17 cellular contexts compared by ENCODE assay signal in genomic region chr1:91929246-91929645, GRCh38. TPM values are rescaled to one million over a fixed set of nuclear protein-coding genes. Genes with fewer than 3 reads are reported as not detected.
DNase-seq lines count a peak whose midpoint lies in the region; ATAC-seq and TF ChIP-seq lines count a peak whose summit lies in the region.
"Had no signal": no experiment of that assay in that cellular context is flagged by ENCODE, and none has a peak within 500 bp of the region (broad histone marks: within the 10 kb centered on the region; RNA-seq: fewer than 3 reads in every experiment).

No MANE protein-coding gene starts in this region.

- H3K4me3 ChIP-seq in Caco-2 (ENCODE audit: low read depth, low read length) (no peak overlapping the region), SJCRH30 (no peak overlapping the region), right cardiac atrium (ENCODE audit: low read length) (no peak overlapping the region), neuron (ENCODE audit: low read length) (no peak overlapping the region)
- H3K4me3 ChIP-seq: breast epithelium, uterus had no signal

- H3K27ac ChIP-seq in SJCRH30, result no peak overlapping the region
- H3K27ac ChIP-seq in right cardiac atrium (ENCODE audit: low read length), result no peak overlapping the region
- H3K27ac ChIP-seq: breast epithelium, uterus had no signal

- TF ChIP-seq CTCF in Caco-2 (IDR thresholded peaks at IDR 0.05; ENCODE audit: insufficient read depth in 1 of 2, low read depth in 1 of 2, low read length in 1 of 2, severe bottlenecking in 1 of 2, unreplicated experiment in 1 of 2), result no peak

- no peak overlapping the region for H3K4me3 Mint-ChIP-seq in Caco-2 (ENCODE audit: unreplicated experiment)
- H3K4me3 Mint-ChIP-seq: activated CD4-positive, alpha-beta T cell treated with anti-CD3 and anti-CD28 coated beads, Interleukin-2, amount 10 ng/mL, durations not matched to agents 24 days and 14 days; natural killer cell had no signal

- WGBS in right cardiac atrium, result 16% methylated on average over 2 of the region's 2 CpGs

- peak overlapping the region; percentile 25 for H3K27ac Mint-ChIP-seq in Caco-2 (ENCODE audit: unreplicated experiment)
- H3K27ac Mint-ChIP-seq: activated CD4-positive, alpha-beta T cell treated with anti-CD3 and anti-CD28 coated beads, Interleukin-2, amount 10 ng/mL, durations not matched to agents 24 days and 14 days; natural killer cell had no signal

- no peaks in the 10 kb centered on the region for H3K36me3 ChIP-seq in Caco-2 (ENCODE audit: control insufficient read depth, insufficient read depth, low read length)
- H3K36me3 ChIP-seq in SJCRH30, result no peaks in the 10 kb centered on the region
- H3K36me3 ChIP-seq in neuron (ENCODE audit: insufficient read depth, low read length), result no peaks in the 10 kb centered on the region
- H3K36me3 ChIP-seq: breast epithelium, uterus had no signal

- H3K9me3 ChIP-seq in Caco-2, result no peaks in the 10 kb centered on the region
- no peaks in the 10 kb centered on the region for H3K9me3 ChIP-seq in SJCRH30 (replicated peaks)
- no peaks in the 10 kb centered on the region for H3K9me3 ChIP-seq in right cardiac atrium (ENCODE audit: control insufficient read depth, low read length)
- no peaks in the 10 kb centered on the region for H3K9me3 ChIP-seq in neuron (ENCODE audit: low read length)
- H3K9me3 ChIP-seq: breast epithelium, uterus had no signal

- peak overlapping the region; percentile 12 for H2AFZ ChIP-seq in neuron (ENCODE audit: low read depth, low read length)

- H3K4me1 ChIP-seq in Caco-2 (no peaks in the 10 kb centered on the region), SJCRH30 (no peaks in the 10 kb centered on the region), right cardiac atrium (ENCODE audit: control insufficient read depth, insufficient read depth, low read length) (no peaks in the 10 kb centered on the region), neuron (ENCODE audit: insufficient read depth, low read length) (peaks cover 6% of the 10 kb centered on the region)
- H3K4me1 ChIP-seq: breast epithelium, uterus had no signal

- ATAC-seq in right cardiac atrium, result peak; percentile 42 to 54
- ATAC-seq: esophagus mucosa, natural killer cell had no signal

- H3K27me3 Mint-ChIP-seq in Caco-2 (ENCODE audit: insufficient read depth, unreplicated experiment), result no peaks in the 10 kb centered on the region

- POLR2A ChIA-PET in Caco-2 (lab: Charles Lee), result no interaction called here

- intact Hi-C loops in Caco-2 (cut with micrococcal nuclease; ENCODE audit: unreplicated experiment), result loop anchor here (5.0 to 10.0 kb wide), 2 partner anchors 134 to 647 kb away; no protein-coding TSS in a partner anchor
- intact Hi-C loops in right cardiac atrium (cut with DNase I), result loop anchor here in 2 of 4 donors (2.0 to 5.0 kb wide), 2 partner anchors 417 to 418 kb away; no protein-coding TSS in a partner anchor

- no peaks in the 10 kb centered on the region for H3K36me3 Mint-ChIP-seq in Caco-2 (ENCODE audit: insufficient read depth, unreplicated experiment)
- H3K36me3 Mint-ChIP-seq: natural killer cell had no signal

- BruUV-seq in Caco-2 (replicated peaks; lab: Mats Ljungman, UMichigan), result no TSS peak

- DNase-seq in Caco-2 (no peak), SJCRH30 (peak; percentile 13 to 24), right cardiac atrium (no peak), cerebellar nuclear complex (lab: John Stamatoyannopoulos, UW) (no peak), SHP77 (lab: John Stamatoyannopoulos, UW) (no peak), NCI-H526 (lab: John Stamatoyannopoulos, UW) (no peak)
- DNase-seq in effector CD4-positive, alpha-beta T cell, result no peak
- DNase-seq: activated CD4-positive, alpha-beta T cell treated with anti-CD3 and anti-CD28 coated beads, Interleukin-2, amount 10 ng/mL, durations not matched to agents 24 days and 14 days; activated effector memory CD4-positive, alpha-beta T cell treated with Interleukin-2 at 50 U/mL for 16 hours; natural killer cell; NCI-H1694 treated with DMSO at 0.1 percent for 48 hours; stimulated activated CD4-positive, alpha-beta T cell treated with anti-CD3 and anti-CD28 coated beads, Interleukin-15, amount 100 ng/mL, for 24 hours; stimulated activated CD8-positive, alpha-beta memory T cell treated with anti-CD3 and anti-CD28 coated beads, Interleukin-4, amount 100 ng/mL, for 48 hours; uterus had no signal

- H3K9me3 Mint-ChIP-seq in Caco-2 (ENCODE audit: unreplicated experiment), result no peaks in the 10 kb centered on the region
- H3K9me3 Mint-ChIP-seq: activated CD4-positive, alpha-beta T cell treated with anti-CD3 and anti-CD28 coated beads, Interleukin-2, amount 10 ng/mL, durations not matched to agents 24 days and 14 days; natural killer cell had no signal

- peaks cover 8% of the 10 kb centered on the region for H3K4me1 Mint-ChIP-seq in Caco-2 (ENCODE audit: low read depth, unreplicated experiment)

- H3K27me3 ChIP-seq in Caco-2 (replicated peaks; ENCODE audit: control insufficient read depth, insufficient read depth, low read length) (no peaks in the 10 kb centered on the region), SJCRH30 (no peaks in the 10 kb centered on the region), right cardiac atrium (ENCODE audit: control insufficient read depth, insufficient read depth) (no peaks in the 10 kb centered on the region), neuron (ENCODE audit: insufficient read depth, low read length) (no peaks in the 10 kb centered on the region)
- H3K27me3 ChIP-seq: breast epithelium, uterus had no signal

- CTCF ChIA-PET in Caco-2 (lab: Charles Lee), result interaction anchor here (0.6 to 0.7 kb wide), 2 partner anchors 267 to 288 kb away, joined by 3 to 4 read pairs; no protein-coding TSS in a partner anchor

RNA-seq across cellular contexts. Expression of gene BRDT, which starts 20.0 kb away (rescaled TPM):
- total RNA-seq in Caco-2 (2022) (not detected in 2 replicates), right cardiac atrium (not detected)
- not detected in 2 replicates for total RNA-seq in SJCRH30 (2014; rRNA removed; shearing (Covaris generic))
- polyA plus RNA-seq in right cardiac atrium, result not detected
- total RNA-seq: activated CD4-positive, alpha-beta T cell treated with anti-CD3 and anti-CD28 coated beads, Interleukin-2, amount 10 ng/mL, durations not matched to agents 24 days and 14 days; esophagus mucosa; natural killer cell had no signal

RNA-seq across cellular contexts. Expression of gene TGFBR3, which starts 43.3 kb away (rescaled TPM):
- 12.2 and 15.2 TPM in 2 replicates for total RNA-seq in Caco-2 (2022)
- total RNA-seq in SJCRH30 (2014; rRNA removed; shearing (Covaris generic)), result 7.7 and 10.1 TPM in 2 replicates
- total RNA-seq in right cardiac atrium, result 10 to 100 TPM; 36.4 to 52.4 (median 39.2) TPM
- polyA plus RNA-seq in right cardiac atrium, result 14.5 TPM

Comparison
In these comparisons a context has a peak if more than half of its experiments do, and no peak if none do; other contexts are left out.
1. DNase-seq: peak in SJCRH30 (2 of 2); none in Caco-2 (0 of 2), right cardiac atrium (0 of 3), cerebellar nuclear complex (0 of 2), SHP77 (0 of 2), NCI-H526 (0 of 2) and effector CD4-positive, alpha-beta T cell (single experiment).